In the genomic region with DNA sequence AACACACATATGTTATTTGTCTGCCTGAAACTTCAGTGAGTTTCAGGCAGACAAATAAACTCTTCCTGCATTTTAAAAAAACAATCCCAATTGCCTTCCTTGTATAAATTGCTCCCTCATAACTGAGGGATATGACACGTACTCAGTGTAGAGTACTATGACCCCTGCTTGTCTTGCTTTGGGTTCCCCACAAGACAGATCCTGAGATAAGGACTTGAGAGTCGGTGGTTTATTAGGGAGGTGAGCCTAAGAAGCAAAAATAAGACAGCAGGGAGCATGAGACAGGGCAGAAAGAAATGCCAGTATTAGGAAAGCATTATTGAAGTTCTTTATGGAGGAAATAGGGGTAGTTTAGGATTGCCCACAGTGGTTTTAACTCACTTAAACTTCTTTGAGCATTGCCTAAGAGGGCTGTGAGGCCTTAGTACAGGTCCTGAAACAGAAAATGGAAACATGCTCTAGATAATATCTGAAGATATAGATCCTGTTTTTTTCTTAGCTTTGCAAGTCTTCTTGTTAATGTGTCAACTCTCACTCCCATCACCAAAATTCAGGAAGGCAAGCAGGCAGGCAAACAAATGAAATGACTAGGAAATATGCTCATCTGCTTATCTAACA, we compare ENCODE assay signal across 1 cellular context.
TF ChIP-seq lines count a peak whose summit lies in the region.

No MANE protein-coding gene starts in this region.

TF ChIP-seq in GM12878, 131 proteins besides CTCF, POLR2A, EP300 and RAD21 (continued from another document):
- TF ChIP-seq, protein P1, sequence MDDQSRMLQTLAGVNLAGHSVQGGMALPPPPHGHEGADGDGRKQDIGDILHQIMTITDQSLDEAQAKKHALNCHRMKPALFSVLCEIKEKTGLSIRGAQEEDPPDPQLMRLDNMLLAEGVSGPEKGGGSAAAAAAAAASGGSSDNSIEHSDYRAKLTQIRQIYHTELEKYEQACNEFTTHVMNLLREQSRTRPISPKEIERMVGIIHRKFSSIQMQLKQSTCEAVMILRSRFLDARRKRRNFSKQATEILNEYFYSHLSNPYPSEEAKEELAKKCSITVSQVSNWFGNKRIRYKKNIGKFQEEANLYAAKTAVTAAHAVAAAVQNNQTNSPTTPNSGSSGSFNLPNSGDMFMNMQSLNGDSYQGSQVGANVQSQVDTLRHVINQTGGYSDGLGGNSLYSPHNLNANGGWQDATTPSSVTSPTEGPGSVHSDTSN (IDR thresholded peaks at IDR 0.05; ENCODE audit: insufficient replicate concordance, low read depth, low read length): no peak
- TF ChIP-seq, protein P2, sequence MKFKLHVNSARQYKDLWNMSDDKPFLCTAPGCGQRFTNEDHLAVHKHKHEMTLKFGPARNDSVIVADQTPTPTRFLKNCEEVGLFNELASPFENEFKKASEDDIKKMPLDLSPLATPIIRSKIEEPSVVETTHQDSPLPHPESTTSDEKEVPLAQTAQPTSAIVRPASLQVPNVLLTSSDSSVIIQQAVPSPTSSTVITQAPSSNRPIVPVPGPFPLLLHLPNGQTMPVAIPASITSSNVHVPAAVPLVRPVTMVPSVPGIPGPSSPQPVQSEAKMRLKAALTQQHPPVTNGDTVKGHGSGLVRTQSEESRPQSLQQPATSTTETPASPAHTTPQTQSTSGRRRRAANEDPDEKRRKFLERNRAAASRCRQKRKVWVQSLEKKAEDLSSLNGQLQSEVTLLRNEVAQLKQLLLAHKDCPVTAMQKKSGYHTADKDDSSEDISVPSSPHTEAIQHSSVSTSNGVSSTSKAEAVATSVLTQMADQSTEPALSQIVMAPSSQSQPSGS (IDR thresholded peaks at IDR 0.05; ENCODE audit: low read length): no peak
- TF ChIP-seq SIX5 (IDR thresholded peaks at IDR 0.05; ENCODE audit: low read depth, low read length, severe bottlenecking): no peak
